ENCODE assay signal across 7 cellular contexts in the genomic region with DNA sequence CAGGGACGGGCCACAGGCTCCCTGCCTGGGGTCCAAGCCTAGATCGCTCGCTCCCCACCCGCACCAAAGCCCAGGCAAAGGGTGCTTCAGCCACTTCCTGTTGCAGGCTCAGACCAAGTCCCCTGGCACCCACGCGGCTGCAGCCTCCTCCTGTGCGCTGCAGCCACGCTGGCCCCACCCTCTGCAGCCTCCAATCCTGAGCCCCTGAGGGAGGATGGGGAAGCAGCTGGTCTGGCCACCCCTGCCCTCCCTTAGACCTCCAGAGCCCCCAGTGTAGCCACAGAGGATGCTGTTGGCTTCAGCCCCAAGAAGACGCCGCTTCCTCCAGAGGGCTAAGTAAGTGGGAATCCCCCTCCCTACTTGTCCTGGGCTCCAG. TPM values are rescaled to one million over a fixed set of nuclear protein-coding genes. Genes with fewer than 3 reads are reported as not detected.
A peak's percentile ranks its signal among the peaks of the same experiment; 100 is the strongest.
DNase-seq lines count a peak whose midpoint lies in the region; ATAC-seq and TF ChIP-seq lines count a peak whose summit lies in the region.

No MANE protein-coding gene starts in this region.

- WGBS in spleen, 5 donors, result 22 to 38% (median 28%) methylated on average over 8 to 10 of the region's 10 CpGs; no CpG with 5 or more reads in 1 of the 5 donors

- no TSS peak for BruUV-seq in PC-3 (replicated peaks; lab: Mats Ljungman, UMichigan)

- H3K4me1 ChIP-seq in PC-3 (ENCODE audit: insufficient read depth, low read length) (peaks cover 30% of the 10 kb centered on the region), spleen (peaks cover 21 to 44% (median 35%) of the 10 kb centered on the region in 6 donors)

- H3K27me3 ChIP-seq in PC-3 (ENCODE audit: low read length) (no peaks in the 10 kb centered on the region), spleen (replicated peaks in 1 of 7) (no peaks in the 10 kb centered on the region)

- ATAC-seq in GM18861 (IDR thresholded peaks at IDR 0.05; ENCODE audit: unreplicated experiment), result peak; percentile 51
- ATAC-seq in HG02610 (IDR thresholded peaks at IDR 0.05; ENCODE audit: unreplicated experiment), result peak; percentile 59
- no peak for ATAC-seq in PC-3

- H3K9ac ChIP-seq in PC-3 (ENCODE audit: low read length), result no peak overlapping the region

- peaks cover 12% of the 10 kb centered on the region for H3K79me2 ChIP-seq in PC-3 (ENCODE audit: low read length)

- no peak for TF ChIP-seq POLR2A in spleen (IDR thresholded peaks at IDR 0.05)

- intact Hi-C loops in PC-3 (cut with micrococcal nuclease), result no loop called here
- intact Hi-C loops in spleen (cut with DNase I; ENCODE audit: low total_unique reads), result no loop called here

- H2AFZ ChIP-seq in PC-3 (ENCODE audit: low read length), result no peak overlapping the region

- no peaks in the 10 kb centered on the region for H3K9me2 ChIP-seq in PC-3 (replicated peaks; ENCODE audit: low read length)

- peaks cover 16% of the 10 kb centered on the region for H3K36me3 ChIP-seq in PC-3 (ENCODE audit: low read depth, low read length)
- peaks cover 0 to 25% (median 11%) of the 10 kb centered on the region in 6 donors for H3K36me3 ChIP-seq in spleen

- no peaks in the 10 kb centered on the region for H4K20me1 ChIP-seq in PC-3 (ENCODE audit: low read length)

- peaks cover 9% of the 10 kb centered on the region for H3F3A ChIP-seq in PC-3 (ENCODE audit: low read length, unreplicated experiment)

- H3K9me3 ChIP-seq in PC-3 (ENCODE audit: low read length), result peaks cover 11% of the 10 kb centered on the region
- no peaks in the 10 kb centered on the region for H3K9me3 ChIP-seq in spleen

- CTCF ChIA-PET in PC-3 (lab: Charles Lee), result no interaction called here

- no peak for DNase-seq in PC-3
- DNase-seq in globus pallidus (ENCODE audit: low spot score), result peak; percentile 55
- DNase-seq in spleen, result peak; percentile 90
- DNase-seq in NCI-H748 treated with DMSO at 0.1 percent for 48 hours (lab: John Stamatoyannopoulos, UW), result no peak
- DNase-seq in RPMI8226, result no peak

- TF ChIP-seq CTCF in PC-3 (conservative IDR thresholded peaks at IDR 0.05; ENCODE audit: low read depth, low read length) (no peak), spleen (IDR thresholded peaks at IDR 0.05 in 8 of 11, conservative IDR thresholded peaks at IDR 0.05 in 3 of 11) (no peak)

- no peak overlapping the region for H3K4me3 ChIP-seq in PC-3 (ENCODE audit: low read length)
- H3K4me3 ChIP-seq in spleen, result peak overlapping the region in 7 of 8 donors; percentile 53 to 80 (median 63)

- no peak overlapping the region for H3K4me2 ChIP-seq in PC-3 (ENCODE audit: low read length)

- POLR2A ChIA-PET in PC-3 (lab: Charles Lee; ENCODE audit: unreplicated experiment), result no interaction called here

- H3K27ac ChIP-seq in PC-3 (ENCODE audit: low read length) (peak overlapping the region; percentile 73; the same call in 1 of the 2 replicates), spleen (peak overlapping the region; percentile 71 to 95 (median 87))

RNA-seq across cellular contexts. Expression of a gene that starts 9.3 kb away (rescaled TPM):
- 40.3 and 54.3 TPM in 2 replicates for total RNA-seq in PC-3 (2014; rRNA removed)
- total RNA-seq in spleen, result 10 to 100 TPM; 33.1 to 45.8 (median 41.0) TPM
- polyA plus RNA-seq in spleen, result 10 to 100 TPM; 15.2 to 24.6 (median 15.2) TPM

Comparison
In these comparisons a context has a peak if more than half of its experiments do, and no peak if none do; other contexts are left out.
1. DNase-seq: peak in globus pallidus (single experiment) and spleen (single experiment); none in PC-3 (single experiment), NCI-H748 treated with DMSO at 0.1 percent for 48 hours (single experiment) and RPMI8226 (single experiment).